In the genomic region with DNA sequence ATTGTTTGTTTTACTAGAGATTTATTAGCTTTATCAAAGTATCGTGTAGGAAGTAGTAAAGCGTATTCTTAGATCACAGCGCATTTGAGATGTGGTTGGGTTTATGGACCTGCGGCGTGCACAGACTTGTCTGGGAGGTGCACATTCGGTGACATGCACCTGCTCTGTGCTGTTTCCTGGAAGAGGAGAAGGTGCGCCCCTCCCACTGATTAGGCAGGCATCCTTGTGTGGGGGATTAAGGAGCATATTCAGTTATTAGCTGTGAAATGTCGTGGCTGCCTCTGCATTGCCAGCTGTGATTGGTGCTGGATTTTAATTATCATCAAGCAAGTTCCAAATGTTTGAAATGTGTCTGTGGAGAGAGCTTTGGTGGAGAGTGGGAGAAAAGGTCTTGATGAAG, we compare ENCODE assay signal across 18 cellular contexts.
DNase-seq lines count a peak whose midpoint lies in the region; ATAC-seq and TF ChIP-seq lines count a peak whose summit lies in the region.
"Had no signal": no experiment of that assay in that cellular context is flagged by ENCODE, and none has a peak within 500 bp of the region (broad histone marks: within the 10 kb centered on the region; RNA-seq: fewer than 3 reads in every experiment).

No MANE protein-coding gene starts in this region.

- H3K4me3 ChIP-seq in WERI-Rb-1 (ENCODE audit: low read depth, low read length) (no peak overlapping the region), lower leg skin (ENCODE audit: low read depth, poor library complexity, severe bottlenecking) (no peak overlapping the region)
- H3K4me3 ChIP-seq: A549, BLaER1 had no signal

- no peaks in the 10 kb centered on the region for H3K36me3 ChIP-seq in WERI-Rb-1
- H3K36me3 ChIP-seq: BLaER1 had no signal

- peak; percentile 98 for DNase-seq in DMS153 (lab: John Stamatoyannopoulos, UW)
- peak; percentile 78 for DNase-seq in NCI-H146 (lab: John Stamatoyannopoulos, UW)
- DNase-seq in NCI-H69 (lab: John Stamatoyannopoulos, UW): peak; percentile 58
- DNase-seq in WERI-Rb-1: peak; percentile 38
- DNase-seq in lower leg skin (ENCODE audit: low spot score in 2 of 2): no peak
- DNase-seq: CD4-positive, alpha-beta memory T cell; DMS53; KBM-7; NCI-H2227 treated with DMSO at 0.1 percent for 48 hours; NCI-H510A treated with DMSO at 0.1 percent for 48 hours; OCI-M1; SIG-M5 had no signal

- ATAC-seq in HG02973 (IDR thresholded peaks at IDR 0.05; ENCODE audit: unreplicated experiment): no peak
- ATAC-seq in GM18873 (IDR thresholded peaks at IDR 0.05; ENCODE audit: low FRiP score, unreplicated experiment): no peak
- ATAC-seq: A549, HepG2, SK-N-SH treated with all-trans-retinoic acid at 6 μM for 48 hours had no signal

- no peak for TF ChIP-seq CTCF in WERI-Rb-1 (IDR thresholded peaks at IDR 0.05; ENCODE audit: low read depth, low read length)
- TF ChIP-seq CTCF in lower leg skin (IDR thresholded peaks at IDR 0.05): no peak

- WGBS in lower leg skin, 2 donors: 54 to 62% methylated on average over 8 of the region's 8 CpGs

- intact Hi-C loops in lower leg skin (cut with DNase I; ENCODE audit: low total_unique reads): no loop called here

- H3K27ac ChIP-seq in WERI-Rb-1: no peak overlapping the region
- H3K27ac ChIP-seq: A549, BLaER1 had no signal

- no peaks in the 10 kb centered on the region for H3K9me3 ChIP-seq in WERI-Rb-1 (ENCODE audit: severe bottlenecking)
- H3K9me3 ChIP-seq: A549, BLaER1 had no signal

- no peaks in the 10 kb centered on the region for H3K27me3 ChIP-seq in WERI-Rb-1 (ENCODE audit: insufficient read depth, low read depth, severe bottlenecking)
- H3K27me3 ChIP-seq: BLaER1 had no signal

- TF ChIP-seq POLR2A in lower leg skin (IDR thresholded peaks at IDR 0.05): no peak

Comparison
In these comparisons a context has a peak if more than half of its experiments do, and no peak if none do; other contexts are left out.
1. DNase-seq: peak in DMS153 (single experiment), NCI-H146 (single experiment), NCI-H69 (single experiment) and WERI-Rb-1 (single experiment); none in lower leg skin (0 of 2).